17 cellular contexts compared by ENCODE assay signal in genomic region chr1:13585996-13586395, GRCh38. TPM values are rescaled to one million over a fixed set of nuclear protein-coding genes. Genes with fewer than 3 reads are reported as not detected.
DNase-seq lines count a peak whose midpoint lies in the region; ATAC-seq and TF ChIP-seq lines count a peak whose summit lies in the region.
"Had no signal": no experiment of that assay in that cellular context is flagged by ENCODE, and none has a peak within 500 bp of the region (broad histone marks: within the 10 kb centered on the region; RNA-seq: fewer than 3 reads in every experiment).

No MANE protein-coding gene starts in this region.

- H3K36me3 ChIP-seq in esophagus (ENCODE audit: control insufficient read depth in 2 of 2, insufficient read depth in 2 of 2, low read length in 1 of 2) (no peaks in the 10 kb centered on the region), GM23248 (ENCODE audit: low read depth) (no peaks in the 10 kb centered on the region)
- H3K36me3 ChIP-seq: upper lobe of left lung had no signal

- ATAC-seq in GM21717 (IDR thresholded peaks at IDR 0.05; ENCODE audit: unreplicated experiment): no peak
- ATAC-seq: heart right ventricle had no signal

- H3K4me1 ChIP-seq in esophagus (ENCODE audit: control insufficient read depth in 2 of 2, insufficient read depth in 2 of 2, low read length in 1 of 2): peaks cover 2 to 4% of the 10 kb centered on the region in 2 donors
- 0 out of 2 replicates have a peak, but pooled peaks cover 7% of the 10 kb centered on the region for H3K4me1 ChIP-seq in GM23248 (ENCODE audit: insufficient read depth)

- H3K4me3 Mint-ChIP-seq in neural crest cell: peak overlapping the region; percentile 91
- peak overlapping the region; percentile 90 for H3K4me3 Mint-ChIP-seq in type B pancreatic cell

- POLR2A ChIA-PET in RWPE1 (lab: Yijun Ruan, JAX; ENCODE audit: low non-redundant PET): no interaction called here

- H3K27ac Mint-ChIP-seq in neural crest cell (ENCODE audit: unreplicated experiment): peak overlapping the region; percentile 93
- H3K27ac Mint-ChIP-seq in type B pancreatic cell: no peak overlapping the region
- H3K27ac Mint-ChIP-seq: CD14-positive monocyte had no signal

- H3K9me2 ChIP-seq in GM23248 (ENCODE audit: insufficient read depth): no peaks in the 10 kb centered on the region

- H3F3A ChIP-seq in GM23248 (ENCODE audit: insufficient read depth): no peaks in the 10 kb centered on the region

- no peak overlapping the region for H2AFZ ChIP-seq in GM23248

- no peak overlapping the region for H3K4me2 ChIP-seq in GM23248 (ENCODE audit: unreplicated experiment)

- H3K27me3 ChIP-seq in esophagus (ENCODE audit: control insufficient read depth in 1 of 2, insufficient read depth in 2 of 2, low read length in 2 of 2) (no peaks in the 10 kb centered on the region), GM23248 (replicated peaks; ENCODE audit: insufficient read depth) (no peaks in the 10 kb centered on the region)

- peaks cover 6% of the 10 kb centered on the region for H3K36me3 Mint-ChIP-seq in neural crest cell (ENCODE audit: low read depth)
- H3K36me3 Mint-ChIP-seq in type B pancreatic cell: no peaks in the 10 kb centered on the region

- H3K4me3 ChIP-seq in esophagus (ENCODE audit: low read depth in 1 of 2, low read length in 2 of 2): no peak overlapping the region
- H3K4me3 ChIP-seq in GM23248: no peak overlapping the region

- H3K9ac ChIP-seq in GM23248: no peak overlapping the region

- no peaks in the 10 kb centered on the region for H3K9me3 Mint-ChIP-seq in neural crest cell
- peaks cover 8% of the 10 kb centered on the region for H3K9me3 Mint-ChIP-seq in type B pancreatic cell

- peaks cover 60% of the 10 kb centered on the region for H3K4me1 Mint-ChIP-seq in neural crest cell
- H3K4me1 Mint-ChIP-seq in type B pancreatic cell (ENCODE audit: unreplicated experiment): peaks cover 37% of the 10 kb centered on the region

- in situ Hi-C loops in GM23248 (cut with MboI): no loop called here

- TF ChIP-seq CTCF in RWPE1 (conservative IDR thresholded peaks at IDR 0.05; ENCODE audit: low read depth) (no peak), neural crest cell (conservative IDR thresholded peaks at IDR 0.05) (no peak), type B pancreatic cell (conservative IDR thresholded peaks at IDR 0.05) (no peak)

- H3K27ac ChIP-seq in RWPE1 (peak overlapping the region; percentile 99), esophagus (ENCODE audit: low read depth in 2 of 2, low read length in 1 of 2) (peak overlapping the region; percentile 36 to 77), GM23248 (no peak overlapping the region)

- H3K27me3 Mint-ChIP-seq in neural crest cell (ENCODE audit: low read depth) (peaks cover 23% of the 10 kb centered on the region), type B pancreatic cell (peaks cover 38% of the 10 kb centered on the region)

- peaks cover 0 to 2% of the 10 kb centered on the region in 2 donors for H3K9me3 ChIP-seq in esophagus (ENCODE audit: control insufficient read depth in 2 of 2, insufficient read depth in 1 of 2, low read depth in 1 of 2, low read length in 1 of 2)
- H3K9me3 ChIP-seq in GM23248 (ENCODE audit: low read depth): no peaks in the 10 kb centered on the region
- H3K9me3 ChIP-seq: heart right ventricle, upper lobe of left lung had no signal

- no peak for DNase-seq in RWPE1 (ENCODE audit: low spot score)
- no peak for DNase-seq in neural crest cell (ENCODE audit: low read depth, low spot score)
- no peak for DNase-seq in type B pancreatic cell (ENCODE audit: extremely low spot score, unreplicated experiment)
- no peak for DNase-seq in GM23248
- no peak for DNase-seq in AG08395 (ENCODE audit: low spot score)
- DNase-seq: amniotic stem cell; DND-41; effector memory CD4-positive, alpha-beta T cell; heart right ventricle; NCI-H2081 treated with DMSO at 0.1 percent for 48 hours; NK-92 treated with Interleukin-12 subunit alpha and Interleukin-12 subunit beta, amount 100 ng/mL, for 24 hours; SHP77; T1000; upper lobe of left lung had no signal

- no peaks in the 10 kb centered on the region for H4K20me1 ChIP-seq in GM23248 (ENCODE audit: insufficient read depth)

- CTCF ChIA-PET in RWPE1 (lab: Yijun Ruan, JAX): no interaction called here

- 25 to 47% methylated on average over 7 of the region's 7 CpGs for WGBS in esophagus, 2 donors
- WGBS in GM23248 (ENCODE audit: low coverage in 1 of 2, low lambda C conversion rate in 2 of 2, missing lambda C conversion rate in 2 of 2), 2 experiments: 48 to 54% methylated on average over 7 of the region's 7 CpGs

- H3K79me2 ChIP-seq in GM23248 (ENCODE audit: insufficient read depth): no peaks in the 10 kb centered on the region

RNA-seq across cellular contexts. Expression of gene PDPN, which starts 2.4 kb away (rescaled TPM):
- 10 to 100 TPM in 1 of 2 donors, 1 to 10 TPM in 1; 2.4 to 11.9 TPM for polyA plus RNA-seq in esophagus
- total RNA-seq in neural crest cell: 47.4 and 51.7 TPM in 2 replicates
- 4.8 and 24.2 TPM in 2 replicates for total RNA-seq in type B pancreatic cell (ENCODE audit: low replicate concordance)
- 0.25 and 1.1 TPM in 2 replicates for total RNA-seq in GM23248 (2014; rRNA removed; shearing (Covaris generic))
- polyA plus RNA-seq in GM23248 (2016; fragmentation: Nextera tagmentation; extraction: Ambion mirVana): 1.8 and 2.4 TPM in 2 replicates
- polyA plus RNA-seq: CD14-positive monocyte had no signal
